ENCODE assay signal across 1 cellular context in genomic region chr20:62584671-62585512, GRCh38.
A peak's percentile ranks its signal among the peaks of the same experiment; 100 is the strongest.
TF ChIP-seq lines count a peak whose summit lies in the region.

No MANE protein-coding gene starts in this region.

TF ChIP-seq in HepG2, 621 proteins besides CTCF, POLR2A, EP300 and RAD21 (continued from another document):
- TF ChIP-seq TRIM22 (IDR thresholded peaks at IDR 0.05) (peak; percentile 99; the same call in 1 of the 2 replicates), ZNF251 (CRISPR knock-in tag; IDR thresholded peaks at IDR 0.05) (no peak), ZNF550 (CRISPR knock-in tag; IDR thresholded peaks at IDR 0.05; ENCODE audit: borderline replicate concordance) (0 out of 2 replicates have a peak, but pooled peaks have one; percentile 27), PHB2 (IDR thresholded peaks at IDR 0.05; ENCODE audit: partially characterized antibody) (peak; percentile 95), HDAC2 (CRISPR knock-in tag; IDR thresholded peaks at IDR 0.05) (no peak), ZNF83 (CRISPR knock-in tag; IDR thresholded peaks at IDR 0.05; ENCODE audit: borderline replicate concordance) (no peak), ZNF350 (CRISPR knock-in tag; IDR thresholded peaks at IDR 0.05; ENCODE audit: borderline replicate concordance, low read depth) (0 out of 2 replicates have a peak, but pooled peaks have one; percentile 24), GPBP1L1 (CRISPR knock-in tag; IDR thresholded peaks at IDR 0.05) (no peak), MNT (IDR thresholded peaks at IDR 0.05) (peak; percentile 98), SAFB2 (CRISPR knock-in tag; IDR thresholded peaks at IDR 0.05; ENCODE audit: borderline replicate concordance, low read depth) (no peak), FOXA1 (IDR thresholded peaks at IDR 0.05) (peak; percentile 54; the same call in 1 of the 2 replicates), FOXA1 (CRISPR knock-in tag; IDR thresholded peaks at IDR 0.05) (no peak), NFIB (CRISPR knock-in tag; IDR thresholded peaks at IDR 0.05; ENCODE audit: borderline replicate concordance) (no peak), USF2 (IDR thresholded peaks at IDR 0.05; ENCODE audit: low read depth, low read length) (peak; percentile 88), USF2 (CRISPR knock-in tag; IDR thresholded peaks at IDR 0.05; ENCODE audit: borderline replicate concordance) (no peak), MXD4 (CRISPR knock-in tag; IDR thresholded peaks at IDR 0.05) (no peak), ATF7 (IDR thresholded peaks at IDR 0.05) (peak; percentile 47; the same call in 1 of the 2 replicates), ATF7 (CRISPR knock-in tag; IDR thresholded peaks at IDR 0.05) (no peak), TBX3 (IDR thresholded peaks at IDR 0.05; ENCODE audit: borderline replicate concordance) (peak; percentile 56; the same call in 1 of the 2 replicates)
